ENCODE assay signal across 11 cellular contexts in genomic region chr19:1155352-1156304, GRCh38. TPM values are rescaled to one million over a fixed set of nuclear protein-coding genes. Genes with fewer than 3 reads are reported as not detected.
DNase-seq lines count a peak whose midpoint lies in the region; TF ChIP-seq lines count a peak whose summit lies in the region.
"Had no signal": no experiment of that assay in that cellular context is flagged by ENCODE, and none has a peak within 500 bp of the region (broad histone marks: within the 10 kb centered on the region; RNA-seq: fewer than 3 reads in every experiment).

No MANE protein-coding gene starts in this region.

- TF ChIP-seq CTCF in NB4 (IDR thresholded peaks at IDR 0.05; ENCODE audit: low read depth, low read length) (no peak), epithelial cell of proximal tubule (conservative IDR thresholded peaks at IDR 0.05; ENCODE audit: low read depth, low read length) (no peak)

- 93% methylated on average over 29 of the region's 29 CpGs for WGBS in mesenchymal stem cell

- peak overlapping the region; percentile 84 for H3K9ac ChIP-seq in mesenchymal stem cell (ENCODE audit: low read length)

- peak overlapping the region; percentile 94 for H2BK120ac ChIP-seq in mesenchymal stem cell (ENCODE audit: low read depth, low read length)

- TF ChIP-seq POLR2A in NB4 (IDR thresholded peaks at IDR 0.05; ENCODE audit: extremely low read depth, insufficient read length): no peak

- peaks cover 30% of the 10 kb centered on the region for H3K4me1 ChIP-seq in mesenchymal stem cell (ENCODE audit: control insufficient read depth, insufficient read depth, low read depth, low read length)
- H3K4me1 ChIP-seq: SJCRH30 had no signal

- DNase-seq in NB4 (ENCODE audit: low read depth) (peak; percentile 64), epithelial cell of proximal tubule (ENCODE audit: low read depth) (no peak), mesenchymal stem cell (no peak), substantia nigra (lab: John Stamatoyannopoulos, UW) (peak in 1 of 49 donors; percentile 71), NCI-H1694 (lab: John Stamatoyannopoulos, UW) (no peak), DMS53 (lab: John Stamatoyannopoulos, UW) (no peak), 8988T (no peak), NCI-H187 (lab: John Stamatoyannopoulos, UW) (no peak)
- DNase-seq: activated CD4-positive, alpha-beta T cell treated with anti-CD3 and anti-CD28 coated beads, Interleukin-2, amount 50 U/mL, for 1 hour; NCI-H2107; SJCRH30 had no signal

- H3K23ac ChIP-seq in mesenchymal stem cell (ENCODE audit: low read length in 2 of 2): peak overlapping the region in 1 of 2 experiments; percentile 95

- no peak overlapping the region for H3K27ac ChIP-seq in mesenchymal stem cell (ENCODE audit: low read length, poor library complexity, severe bottlenecking)
- H3K27ac ChIP-seq in substantia nigra (ENCODE audit: low read depth, low read length, poor library complexity, severe bottlenecking): peak overlapping the region; percentile 51
- H3K27ac ChIP-seq: SJCRH30 had no signal

- peak overlapping the region; percentile 85 to 99 for H2BK12ac ChIP-seq in mesenchymal stem cell (ENCODE audit: low read length in 2 of 2)

- H3K18ac ChIP-seq in mesenchymal stem cell (ENCODE audit: low read depth in 1 of 2, low read length in 2 of 2): peak overlapping the region; percentile 96 to 99

- H2AFZ ChIP-seq in mesenchymal stem cell (ENCODE audit: low read depth, low read length): no peak overlapping the region

- peak overlapping the region; percentile 91 for H2BK15ac ChIP-seq in mesenchymal stem cell (ENCODE audit: low read depth, poor library complexity, severe bottlenecking)

- peaks cover 21 to 84% of the 10 kb centered on the region in 2 experiments for H3K36me3 ChIP-seq in mesenchymal stem cell (ENCODE audit: control insufficient read depth in 1 of 2, insufficient read depth in 2 of 2, low read depth in 1 of 2, low read length in 2 of 2)

- peak overlapping the region; percentile 85 for H2AK5ac ChIP-seq in mesenchymal stem cell (ENCODE audit: low read length, severe bottlenecking)

- H3K79me1 ChIP-seq in mesenchymal stem cell (replicated peaks; ENCODE audit: low read length, poor library complexity, severe bottlenecking): peaks cover 29% of the 10 kb centered on the region

- H3K27me3 ChIP-seq in mesenchymal stem cell (ENCODE audit: control insufficient read depth in 1 of 2, insufficient read depth in 1 of 2, low read length in 2 of 2): no peaks in the 10 kb centered on the region
- H3K27me3 ChIP-seq: SJCRH30 had no signal

- peak overlapping the region; percentile 95 for H4K8ac ChIP-seq in mesenchymal stem cell (ENCODE audit: low read length)

- no peaks in the 10 kb centered on the region for H3K9me3 ChIP-seq in mesenchymal stem cell (ENCODE audit: control insufficient read depth, low read length)
- H3K9me3 ChIP-seq: SJCRH30 had no signal

- H3K4me3 ChIP-seq in NB4 (ENCODE audit: low read depth, low read length) (no peak overlapping the region), epithelial cell of proximal tubule (ENCODE audit: low read depth, low read length) (peak overlapping the region; percentile 14), mesenchymal stem cell (ENCODE audit: insufficient read depth in 1 of 2, low read depth in 1 of 2, low read length in 2 of 2) (peak overlapping the region in 1 of 2 experiments; percentile 71)
- H3K4me3 ChIP-seq: SJCRH30 had no signal

- H3K14ac ChIP-seq in mesenchymal stem cell (ENCODE audit: low read length in 2 of 2): peak overlapping the region in 1 of 2 experiments; percentile 67

- H2BK5ac ChIP-seq in mesenchymal stem cell (ENCODE audit: low read depth, low read length, poor library complexity, severe bottlenecking): no peak overlapping the region

- H4K91ac ChIP-seq in mesenchymal stem cell (ENCODE audit: low read length): peak overlapping the region; percentile 98

- no peak overlapping the region for H3K4me2 ChIP-seq in mesenchymal stem cell (ENCODE audit: low read length, poor library complexity, severe bottlenecking)

- H3K4ac ChIP-seq in mesenchymal stem cell (ENCODE audit: low read depth in 1 of 2, low read length in 2 of 2): peak overlapping the region; percentile 97 to 99

RNA-seq across cellular contexts. Expression of gene SBNO2, which starts 18.4 kb away (rescaled TPM):
- 56.2 and 66.1 TPM in 2 replicates for total RNA-seq in epithelial cell of proximal tubule
- 32.3 TPM for polyA plus RNA-seq in mesenchymal stem cell (2013, experiment 1 of 2)
- polyA plus RNA-seq in mesenchymal stem cell (2013, experiment 2 of 2): 31.7 TPM

RNA-seq across cellular contexts. Expression of gene STK11, which starts 50.0 kb away (rescaled TPM):
- total RNA-seq in epithelial cell of proximal tubule: 80.4 and 96.9 TPM in 2 replicates
- 31.4 TPM for polyA plus RNA-seq in mesenchymal stem cell (2013, experiment 1 of 2)
- 31.8 TPM for polyA plus RNA-seq in mesenchymal stem cell (2013, experiment 2 of 2)

RNA-seq across cellular contexts. Expression of gene GPX4, which starts 51.8 kb away (rescaled TPM):
- 457 and 656 TPM in 2 replicates for total RNA-seq in epithelial cell of proximal tubule
- 676 TPM for polyA plus RNA-seq in mesenchymal stem cell (2013, experiment 1 of 2)
- 686 TPM for polyA plus RNA-seq in mesenchymal stem cell (2013, experiment 2 of 2)
